21 cellular contexts compared by ENCODE assay signal in the genomic region with DNA sequence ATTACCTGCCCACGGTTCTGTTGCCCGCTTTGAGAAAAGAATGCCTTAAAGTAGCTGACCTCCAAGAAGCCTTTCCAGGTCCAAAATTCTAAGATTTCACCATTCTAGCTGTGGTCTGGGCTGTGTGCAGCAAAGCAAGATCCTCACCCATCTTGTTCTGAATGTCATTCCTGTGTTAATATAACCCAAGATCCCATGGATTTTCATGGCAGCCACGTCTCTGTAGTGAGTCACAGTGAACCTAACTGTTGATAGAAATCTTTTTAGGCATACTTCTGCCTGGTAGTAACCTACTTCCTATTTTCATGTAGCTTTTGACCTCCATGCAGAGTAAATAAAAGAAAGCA.
"Had no signal": no experiment of that assay in that cellular context is flagged by ENCODE, and none has a peak within 500 bp of the region (broad histone marks: within the 10 kb centered on the region; RNA-seq: fewer than 3 reads in every experiment).

No MANE protein-coding gene starts in this region.

- H3K27me3 ChIP-seq: heart right ventricle, pancreas, right lobe of liver, testis had no signal

- H3K4me1 ChIP-seq: pancreas, testis had no signal

- H3K4me3 ChIP-seq: heart right ventricle, pancreas, right lobe of liver, smooth muscle cell, testis had no signal

- H3K27ac ChIP-seq: heart right ventricle, pancreas, testis had no signal

- ATAC-seq: activated CD8-positive, alpha-beta T cell treated with anti-CD3 and anti-CD28 coated beads, Interleukin-2, amount 10 ng/mL, durations not matched to agents 7 days and 5 days; esophagus mucosa; heart right ventricle; left ventricle myocardium superior; natural killer cell; pancreas; stimulated activated memory B cell treated with anti-CD40 and anti-IgM and Interleukin-4, amounts not matched to agents 10 μg/mL and 1 μg/mL and 100 μg/mL, for 72 hours; T-cell had no signal

- H3K4me2 ChIP-seq: smooth muscle cell had no signal

- H3K36me3 ChIP-seq: pancreas, right lobe of liver had no signal

- DNase-seq: activated B cell treated with CpG ODN at 0.5 μM for 24 hours; activated CD4-positive, alpha-beta T cell treated with anti-CD3 and anti-CD28 coated beads for 48 hours; activated CD8-positive, alpha-beta T cell treated with anti-CD3 and anti-CD28 coated beads, Interleukin-2, amount 10 ng/mL, durations not matched to agents 7 days and 5 days; activated naive CD4-positive, alpha-beta T cell treated with Interleukin-2 at 50 U/mL for 16 hours; activated T-cell treated with anti-CD3 and anti-CD28 coated beads, Interleukin-2, amount 50 U/mL, for 24 hours; aorta; effector CD8-positive, alpha-beta T cell; heart right ventricle; immature natural killer cell; kidney glomerular epithelial cell; left ventricle myocardium superior; mesendoderm; natural killer cell; pancreas; right lobe of liver; stimulated activated CD4-positive, alpha-beta T cell treated with anti-CD3 and anti-CD28 coated beads, Interleukin-4, amount 100 ng/mL, for 4 hours; T-cell; testis had no signal

- H3K9me3 ChIP-seq: heart right ventricle, pancreas, right lobe of liver, testis had no signal
